24 cellular contexts compared by ENCODE assay signal in genomic region chr15:32676095-32676643, GRCh38. TPM values are rescaled to one million over a fixed set of nuclear protein-coding genes. Genes with fewer than 3 reads are reported as not detected.
A peak's percentile ranks its signal among the peaks of the same experiment; 100 is the strongest.
DNase-seq lines count a peak whose midpoint lies in the region; FAIRE-seq and TF ChIP-seq lines count a peak whose summit lies in the region.
"Had no signal": no experiment of that assay in that cellular context is flagged by ENCODE, and none has a peak within 500 bp of the region (broad histone marks: within the 10 kb centered on the region; RNA-seq: fewer than 3 reads in every experiment).

No MANE protein-coding gene starts in this region.

- H3F3A ChIP-seq in GM23248 (ENCODE audit: insufficient read depth) = peaks cover 21% of the 10 kb centered on the region

- FAIRE-seq in keratinocyte (lab: Jason Lieb, UNC) = peak; percentile 26
- FAIRE-seq in RCC 7860 (lab: Jason Lieb, UNC) = no peak
- FAIRE-seq: endometrium had no signal

- H3K27ac ChIP-seq in mammary epithelial cell (ENCODE audit: insufficient read depth, low read depth, low read length) (no peak overlapping the region), breast epithelium (no peak overlapping the region), keratinocyte (ENCODE audit: control insufficient read depth, insufficient read depth, low read length) (no peak overlapping the region), GM23248 (no peak overlapping the region)
- H3K27ac ChIP-seq: adrenal gland; BLaER1 treated with 17β-estradiol and CSF1 and Interleukin-3, amounts not matched to agents 10 nM and 100 nM; psoas muscle had no signal

- no peak for TF ChIP-seq POLR2A in breast epithelium (IDR thresholded peaks at IDR 0.05)

- in situ Hi-C loops in mammary epithelial cell (cut with MboI; ENCODE audit: low sequenced_read_pairs in 2 of 2) = no loop called here
- in situ Hi-C loops in GM23248 (cut with MboI) = no loop called here

- dilution Hi-C loops in mammary epithelial cell (cut with HindIII; ENCODE audit: low sequenced_read_pairs) (loop anchor here (25.0 kb wide), 1 partner anchor 311 kb away; no protein-coding TSS in a partner anchor), keratinocyte (cut with MboI; ENCODE audit: extremely low pct_ligation_motif_present, low sequenced_read_pairs) (no loop called here)

- H3K27me3 ChIP-seq in mammary epithelial cell (ENCODE audit: insufficient read depth, low read length) (no peaks in the 10 kb centered on the region), breast epithelium (no peaks in the 10 kb centered on the region), keratinocyte (ENCODE audit: control insufficient read depth, extremely low read depth, insufficient read depth, low read length) (no peaks in the 10 kb centered on the region), GM23248 (replicated peaks; ENCODE audit: insufficient read depth) (no peaks in the 10 kb centered on the region)
- H3K27me3 ChIP-seq: adrenal gland had no signal

- TF ChIP-seq CTCF in mammary epithelial cell (conservative IDR thresholded peaks at IDR 0.05 in 1 of 2, IDR thresholded peaks at IDR 0.05 in 1 of 2; ENCODE audit: extremely low read depth in 1 of 2, insufficient read depth in 1 of 2, low read depth in 1 of 2, low read length in 2 of 2) (no peak), breast epithelium (IDR thresholded peaks at IDR 0.05) (no peak), keratinocyte (optimal IDR thresholded peaks at IDR 0.05 in 1 of 3, IDR thresholded peaks at IDR 0.05 in 1 of 3, conservative IDR thresholded peaks at IDR 0.05 in 1 of 3; ENCODE audit: extremely low read depth in 1 of 3, insufficient read depth in 2 of 3, low read length in 3 of 3) (no peak)

- peak overlapping the region; percentile 17 for H2AFZ ChIP-seq in mammary epithelial cell (ENCODE audit: low read depth, low read length)
- peak overlapping the region; percentile 8 for H2AFZ ChIP-seq in keratinocyte (ENCODE audit: control insufficient read depth, low read length)
- no peak overlapping the region for H2AFZ ChIP-seq in GM23248

- BruUV-seq in mammary epithelial cell (replicated peaks; lab: Mats Ljungman, UMichigan) = no TSS peak

- DNase-seq in mammary epithelial cell (no peak), breast epithelium (ENCODE audit: low spot score in 2 of 2) (no peak), NCI-H69 (lab: John Stamatoyannopoulos, UW) (peak; percentile 81), keratinocyte (ENCODE audit: low read depth, low spot score) (no peak), germinal center (ENCODE audit: low spot score) (no peak), RCC 7860 (ENCODE audit: low spot score) (no peak), GM23248 (no peak)
- DNase-seq: activated CD8-positive, alpha-beta T cell treated with anti-CD3 and anti-CD28 coated beads for 36 hours; activated naive CD4-positive, alpha-beta T cell treated with anti-CD3 and anti-CD28 coated beads, Interleukin-2, amount 10 ng/mL, durations not matched to agents 7 days and 5 days; adrenal gland; DND-41; GF-D8; Karpas-422; kidney glomerular epithelial cell; naive thymus-derived CD8-positive, alpha-beta T cell; NCI-H187 treated with DMSO at 0.1 percent for 48 hours; nucleus accumbens; PC-3; psoas muscle; stimulated activated CD4-positive, alpha-beta T cell treated with anti-CD3 and anti-CD28 coated beads, Interleukin-15, amount 100 ng/mL, for 24 hours had no signal

- no peaks in the 10 kb centered on the region for H3K9me1 ChIP-seq in keratinocyte (ENCODE audit: control insufficient read depth, extremely low read depth, insufficient read depth, low read length)

- no peaks in the 10 kb centered on the region for H4K20me1 ChIP-seq in mammary epithelial cell (ENCODE audit: insufficient read depth, low read length)
- H4K20me1 ChIP-seq in keratinocyte (ENCODE audit: control insufficient read depth, extremely low read depth, insufficient read depth, low read length) = no peaks in the 10 kb centered on the region
- H4K20me1 ChIP-seq in GM23248 (ENCODE audit: insufficient read depth) = no peaks in the 10 kb centered on the region

- H3K4me3 ChIP-seq in mammary epithelial cell (replicated peaks in 1 of 3; ENCODE audit: insufficient read depth in 1 of 3, low read depth in 2 of 3, low read length in 3 of 3) (no peak overlapping the region), breast epithelium (no peak overlapping the region), keratinocyte (ENCODE audit: control insufficient read depth in 2 of 3, extremely low read depth in 1 of 3, insufficient read depth in 2 of 3, low read depth in 1 of 3, low read length in 3 of 3) (no peak overlapping the region), GM23248 (no peak overlapping the region)
- H3K4me3 ChIP-seq: adrenal gland; BLaER1 treated with 17β-estradiol and CSF1 and Interleukin-3, amounts not matched to agents 10 nM and 100 nM; psoas muscle had no signal

- H3K9ac ChIP-seq in mammary epithelial cell (ENCODE audit: insufficient read depth, low read length) (no peak overlapping the region), keratinocyte (ENCODE audit: control insufficient read depth, extremely low read depth, insufficient read depth, low read length) (no peak overlapping the region), GM23248 (no peak overlapping the region)
- H3K9ac ChIP-seq: BLaER1 treated with 17β-estradiol and CSF1 and Interleukin-3, amounts not matched to agents 10 nM and 100 nM had no signal

- 20% methylated on average over 2 of the region's 2 CpGs for WGBS in mammary epithelial cell (ENCODE audit: low coverage, missing lambda C conversion rate)
- 83 to 91% methylated on average over 2 of the region's 2 CpGs for WGBS in GM23248 (ENCODE audit: low coverage in 1 of 2, low lambda C conversion rate in 2 of 2, missing lambda C conversion rate in 2 of 2), 2 experiments

- no peaks in the 10 kb centered on the region for H3K36me3 ChIP-seq in mammary epithelial cell (ENCODE audit: insufficient read depth, low read length)
- no peaks in the 10 kb centered on the region for H3K36me3 ChIP-seq in breast epithelium
- H3K36me3 ChIP-seq in keratinocyte (ENCODE audit: control insufficient read depth in 2 of 2, extremely low read depth in 1 of 2, insufficient read depth in 2 of 2, low read length in 2 of 2) = no peaks in the 10 kb centered on the region
- no peaks in the 10 kb centered on the region for H3K36me3 ChIP-seq in GM23248 (ENCODE audit: low read depth)
- H3K36me3 ChIP-seq: adrenal gland; BLaER1 treated with 17β-estradiol and CSF1 and Interleukin-3, amounts not matched to agents 10 nM and 100 nM had no signal

- H3K9me2 ChIP-seq in GM23248 (ENCODE audit: insufficient read depth) = no peaks in the 10 kb centered on the region

- no peak overlapping the region for H3K4me2 ChIP-seq in mammary epithelial cell (ENCODE audit: insufficient read depth, low read depth, low read length)
- no peak overlapping the region for H3K4me2 ChIP-seq in keratinocyte (ENCODE audit: control insufficient read depth, extremely low read depth, insufficient read depth, low read depth, low read length)
- H3K4me2 ChIP-seq in GM23248 (ENCODE audit: unreplicated experiment) = no peak overlapping the region
- H3K4me2 ChIP-seq: BLaER1 treated with 17β-estradiol and CSF1 and Interleukin-3, amounts not matched to agents 10 nM and 100 nM had no signal

- no peaks in the 10 kb centered on the region for H3K9me3 ChIP-seq in mammary epithelial cell (replicated peaks; ENCODE audit: insufficient read depth, low read length)
- no peaks in the 10 kb centered on the region for H3K9me3 ChIP-seq in breast epithelium
- H3K9me3 ChIP-seq in keratinocyte (ENCODE audit: control insufficient read depth, low read depth, low read length) = no peaks in the 10 kb centered on the region
- no peaks in the 10 kb centered on the region for H3K9me3 ChIP-seq in GM23248 (ENCODE audit: low read depth)
- H3K9me3 ChIP-seq: adrenal gland; BLaER1 treated with 17β-estradiol and CSF1 and Interleukin-3, amounts not matched to agents 10 nM and 100 nM; psoas muscle had no signal

- intact Hi-C loops in mammary epithelial cell (cut with micrococcal nuclease) (no loop called here), breast epithelium (cut with DNase I; ENCODE audit: low total_unique reads) (no loop called here)

- CTCF ChIA-PET in mammary epithelial cell (lab: Charles Lee; ENCODE audit: low non-redundant PET) = no interaction called here

- H3K79me2 ChIP-seq in mammary epithelial cell (ENCODE audit: insufficient read depth, low read length) (no peaks in the 10 kb centered on the region), keratinocyte (ENCODE audit: control insufficient read depth, insufficient read depth, low read length) (no peaks in the 10 kb centered on the region), GM23248 (ENCODE audit: insufficient read depth) (no peaks in the 10 kb centered on the region)

- H3K4me1 ChIP-seq in mammary epithelial cell (ENCODE audit: insufficient read depth, low read length) (no peaks in the 10 kb centered on the region), breast epithelium (peaks cover 0 to 3% of the 10 kb centered on the region in 2 donors), keratinocyte (ENCODE audit: control insufficient read depth, extremely low read depth, insufficient read depth, low read length) (peaks cover 5% of the 10 kb centered on the region), GM23248 (ENCODE audit: insufficient read depth) (peaks cover 18% of the 10 kb centered on the region)
- H3K4me1 ChIP-seq: adrenal gland, psoas muscle had no signal

RNA-seq across cellular contexts. Expression of gene SCG5, which starts 34.7 kb away (rescaled TPM):
- total RNA-seq in mammary epithelial cell (10 to 100 TPM in 1 of 2 donors, 1 to 10 TPM in 1; 1.8 to 39.8 TPM), breast epithelium (10 to 100 TPM in 1 of 3 donors, 1 to 10 TPM in 1, not detected in 1; 5.0 to 11.1 TPM)
- polyA plus RNA-seq in mammary epithelial cell (3.0 TPM), keratinocyte (14.5 to 29.2 TPM (median 15.8 TPM) in 3 replicates), GM23248 (2016; fragmentation: Nextera tagmentation; extraction: Ambion mirVana) (19.5 and 20.5 TPM in 2 replicates)
- polyA minus RNA-seq in mammary epithelial cell (not detected), keratinocyte (3.4 to 4.5 TPM (median 4.2 TPM) in 3 replicates)
- 9.2 TPM for polyA plus RNA-seq in keratinocyte (2011; ENCODE audit: low read depth)
- 14.1 and 21.0 TPM in 2 replicates for polyA plus RNA-seq in keratinocyte (2011; cell fraction: cytosol; rRNA removed)
- polyA plus RNA-seq in keratinocyte (2011; cell fraction: nucleus; rRNA removed) = 8.6 and 9.8 TPM in 2 replicates
- polyA plus RNA-seq in keratinocyte (2012; ENCODE audit: low replicate concordance) = 16.2 and 34.7 TPM in 2 replicates
- 6.5 TPM for polyA minus RNA-seq in keratinocyte (2011; cell fraction: cytosol; rRNA and poly(A)+ RNA removed)
- 1.4 and 4.9 TPM in 2 replicates for polyA minus RNA-seq in keratinocyte (2011; cell fraction: nucleus; rRNA and poly(A)+ RNA removed)
- 16.2 and 26.1 TPM in 2 replicates for total RNA-seq in GM23248 (2014; rRNA removed; shearing (Covaris generic))
- total RNA-seq: naive thymus-derived CD8-positive, alpha-beta T cell had no signal
- polyA plus RNA-seq: naive thymus-derived CD8-positive, alpha-beta T cell had no signal

RNA-seq across cellular contexts. Expression of gene GREM1, which starts 41.6 kb away (rescaled TPM):
- total RNA-seq in mammary epithelial cell (1 to 10 TPM in 1 of 2 donors, not detected in 1; 1.8 TPM), breast epithelium (10 to 100 TPM in 1 of 3 donors, 1 to 10 TPM in 2; 1.4 to 21.3 (median 2.5) TPM)
- polyA plus RNA-seq in mammary epithelial cell (0.03 TPM), keratinocyte (0.02 to 0.04 TPM in 2 of 3 replicates, not detected in the other), GM23248 (2016; fragmentation: Nextera tagmentation; extraction: Ambion mirVana) (575 and 584 TPM in 2 replicates)
- polyA minus RNA-seq in mammary epithelial cell (not detected), keratinocyte (0.62 TPM in 1 of 3 replicates, not detected in the others)
- polyA plus RNA-seq in keratinocyte (2011; ENCODE audit: low read depth) = 0.10 TPM
- polyA plus RNA-seq in keratinocyte (2011; cell fraction: cytosol; rRNA removed) = under 0.01 and 0.02 TPM in 2 replicates
- 0.04 and 0.09 TPM in 2 replicates for polyA plus RNA-seq in keratinocyte (2011; cell fraction: nucleus; rRNA removed)
- 0.01 TPM in 1 of 2 replicates, not detected in the other for polyA plus RNA-seq in keratinocyte (2012; ENCODE audit: low replicate concordance)
- not detected for polyA minus RNA-seq in keratinocyte (2011; cell fraction: cytosol; rRNA and poly(A)+ RNA removed)
- not detected in 2 replicates for polyA minus RNA-seq in keratinocyte (2011; cell fraction: nucleus; rRNA and poly(A)+ RNA removed)
- total RNA-seq in GM23248 (2014; rRNA removed; shearing (Covaris generic)) = 935 and 1,005 TPM in 2 replicates
- total RNA-seq: activated CD8-positive, alpha-beta T cell treated with anti-CD3 and anti-CD28 coated beads for 36 hours; activated T-helper 17 cell treated with anti-CD3 and anti-CD28 coated beads, Interleukin-2, amount 50 U/mL, for 72 hours; naive thymus-derived CD8-positive, alpha-beta T cell; T-helper 2 cell treated with Interferon-gamma antibody and Interleukin-4, amounts not matched to agents 100 ng/mL and 5 ng/mL, for 36 hours had no signal
- polyA plus RNA-seq: naive thymus-derived CD8-positive, alpha-beta T cell had no signal

Comparison
In these comparisons a context has a peak if more than half of its experiments do, and no peak if none do; other contexts are left out.
1. RNA of gene GREM1, which starts 41.6 kb away (total RNA-seq): 935 to 1,005 TPM in GM23248; 1.4 to 21.3 TPM in breast epithelium and 1.8 TPM in mammary epithelial cell; every median in the first group is over 10 times any median in the second.